Comparison of ENCODE assay signal across 9 cellular contexts in genomic region chr9:79233542-79233941, GRCh38.
DNase-seq lines count a peak whose midpoint lies in the region; ATAC-seq and TF ChIP-seq lines count a peak whose summit lies in the region.
"Had no signal": no experiment of that assay in that cellular context is flagged by ENCODE, and none has a peak within 500 bp of the region (broad histone marks: within the 10 kb centered on the region; RNA-seq: fewer than 3 reads in every experiment).

No MANE protein-coding gene starts in this region.

- intact Hi-C loops in Right ventricle myocardium inferior (cut with DNase I), result no loop called here

- H3K4me3 ChIP-seq in NB4 (ENCODE audit: low read depth, low read length) (no peak overlapping the region), fibroblast of villous mesenchyme (ENCODE audit: low read depth, low read length) (no peak overlapping the region)
- H3K4me3 ChIP-seq: skin epidermis had no signal

- TF ChIP-seq POLR2A in NB4 (IDR thresholded peaks at IDR 0.05; ENCODE audit: extremely low read depth, insufficient read length), result no peak

- peak; percentile 63 for ATAC-seq in GM19463 (IDR thresholded peaks at IDR 0.05; ENCODE audit: unreplicated experiment)
- ATAC-seq in GM21737 (IDR thresholded peaks at IDR 0.05; ENCODE audit: unreplicated experiment), result no peak
- no peak for ATAC-seq in Right ventricle myocardium inferior

- no peak for TF ChIP-seq CTCF in NB4 (IDR thresholded peaks at IDR 0.05; ENCODE audit: low read depth, low read length)
- TF ChIP-seq CTCF in fibroblast of villous mesenchyme (IDR thresholded peaks at IDR 0.05; ENCODE audit: insufficient read depth, low read depth, low read length), result peak; percentile 67

- DNase-seq in D341Med (ENCODE audit: low spot score) (peak; percentile 69), NB4 (ENCODE audit: low read depth) (peak; percentile 37), fibroblast of villous mesenchyme (ENCODE audit: low read depth) (peak; percentile 64), NCI-H345 (lab: John Stamatoyannopoulos, UW) (no peak), Right ventricle myocardium inferior (ENCODE audit: missing footprints) (no peak)
- DNase-seq in activated CD8-positive, alpha-beta memory T cell treated with anti-CD3 and anti-CD28 coated beads, Interleukin-2, amount 50 U/mL, for 4 hours, result no peak

Comparison
In these comparisons a context has a peak if more than half of its experiments do, and no peak if none do; other contexts are left out.
1. DNase-seq: peak in D341Med (single experiment), NB4 (single experiment) and fibroblast of villous mesenchyme (single experiment); none in NCI-H345 (single experiment), Right ventricle myocardium inferior (single experiment) and activated CD8-positive, alpha-beta memory T cell treated with anti-CD3 and anti-CD28 coated beads, Interleukin-2, amount 50 U/mL, for 4 hours (single experiment).